In genomic region chr1:30374400-30375070, GRCh38 we compare ENCODE assay signal across 14 cellular contexts.
"Had no signal": no experiment of that assay in that cellular context is flagged by ENCODE, and none has a peak within 500 bp of the region (broad histone marks: within the 10 kb centered on the region; RNA-seq: fewer than 3 reads in every experiment).

No MANE protein-coding gene starts in this region.

- DNase-seq: activated CD8-positive, alpha-beta T cell treated with anti-CD3 and anti-CD28 coated beads for 36 hours; activated naive CD4-positive, alpha-beta T cell treated with anti-CD3 and anti-CD28 coated beads, Interleukin-2, amount 50 U/mL, for 16 hours; amniotic stem cell; body of pancreas; cortex of kidney; effector CD8-positive, alpha-beta T cell; foreskin melanocyte; nephron progenitor cell; stimulated activated CD4-positive, alpha-beta T cell treated with anti-CD3 and anti-CD28 coated beads, Interleukin-1b, Interleukin-23, amount 100 ng/mL, for 48 hours; T-helper 1 cell had no signal

- H3K4me3 ChIP-seq: body of pancreas, uterus had no signal

- H3K9me3 ChIP-seq: body of pancreas, uterus had no signal

- ATAC-seq: activated CD8-positive, alpha-beta T cell treated with anti-CD3 and anti-CD28 coated beads for 36 hours; body of pancreas; SK-N-SH treated with all-trans-retinoic acid at 6 μM for 48 hours had no signal

- H3K27ac ChIP-seq: body of pancreas, uterus, VCaP had no signal

- H3K27ac Mint-ChIP-seq: activated CD8-positive, alpha-beta T cell treated with anti-CD3 and anti-CD28 coated beads for 36 hours; nephron progenitor cell had no signal

- H3K27me3 ChIP-seq: body of pancreas, uterus had no signal

- H3K4me1 ChIP-seq: body of pancreas, uterus had no signal

- H3K9me3 Mint-ChIP-seq: activated CD8-positive, alpha-beta T cell treated with anti-CD3 and anti-CD28 coated beads for 36 hours; central memory CD8-positive, alpha-beta T cell; nephron progenitor cell had no signal

- H3K4me3 Mint-ChIP-seq: activated CD8-positive, alpha-beta T cell treated with anti-CD3 and anti-CD28 coated beads for 36 hours; central memory CD8-positive, alpha-beta T cell; nephron progenitor cell had no signal

- H3K36me3 ChIP-seq: uterus had no signal
